ENCODE assay signal across 24 cellular contexts in the genomic region with DNA sequence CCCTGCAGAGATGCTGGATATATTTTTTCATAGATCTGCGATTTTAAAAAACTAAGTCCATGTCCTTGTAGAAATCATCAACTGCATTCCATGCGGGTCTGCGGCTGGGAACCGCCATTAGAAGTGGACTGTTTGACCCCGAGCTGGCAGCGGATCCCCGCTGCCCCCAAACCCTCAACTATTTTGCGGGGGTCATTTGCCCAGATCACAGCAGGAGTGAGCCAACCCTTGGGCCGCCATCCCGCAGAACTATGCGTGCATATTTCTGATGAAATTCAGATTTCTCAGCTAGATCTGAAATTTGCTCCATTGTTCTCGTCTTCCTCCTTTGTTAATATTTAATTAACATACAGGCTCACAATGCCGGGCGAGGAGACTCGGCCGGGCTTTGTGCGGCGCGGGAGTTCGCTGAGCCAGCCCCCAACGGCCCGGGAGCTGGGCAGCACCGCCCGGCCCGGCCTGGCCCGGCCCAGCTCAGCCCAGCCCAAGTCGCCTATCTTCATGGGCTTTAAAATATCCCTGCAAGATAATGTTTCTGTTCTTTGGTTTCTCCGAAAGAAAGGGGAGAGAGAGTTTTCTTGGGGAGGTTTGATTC. TPM values are rescaled to one million over a fixed set of nuclear protein-coding genes. Genes with fewer than 3 reads are reported as not detected.
DNase-seq lines count a peak whose midpoint lies in the region; ATAC-seq, FAIRE-seq and TF ChIP-seq lines count a peak whose summit lies in the region.
"Had no signal": no experiment of that assay in that cellular context is flagged by ENCODE, and none has a peak within 500 bp of the region (broad histone marks: within the 10 kb centered on the region; RNA-seq: fewer than 3 reads in every experiment).

No MANE protein-coding gene starts in this region.

- DNase-seq in activated CD8-positive, alpha-beta memory T cell treated with anti-CD3 and anti-CD28 coated beads, Interleukin-2, amount 10 ng/mL, durations not matched to agents 7 days and 5 days: no peak
- DNase-seq in activated CD8-positive, alpha-beta memory T cell treated with anti-CD3 and anti-CD28 coated beads, Interleukin-2, amount 50 U/mL, for 48 hours: no peak
- DNase-seq in astrocyte (ENCODE audit: low read depth) (no peak), naive B cell (no peak), DMS 273 (lab: John Stamatoyannopoulos, UW; ENCODE audit: unreplicated experiment) (no peak), left ventricle myocardium superior (no peak), NCI-H1930 (lab: John Stamatoyannopoulos, UW) (no peak)
- DNase-seq in stimulated activated naive B cell treated with anti-CD40 and anti-IgM and Interleukin-4, amounts not matched to agents 10 μg/mL and 1 μg/mL and 100 μg/mL, for 72 hours: no peak
- DNase-seq: activated B cell treated with CpG ODN at 0.5 μM for 24 hours; activated CD8-positive, alpha-beta T cell treated with anti-CD3 and anti-CD28 coated beads, Interleukin-2, amount 10 ng/mL, durations not matched to agents 7 days and 5 days; amygdala; effector memory CD4-positive, alpha-beta T cell; GOT3; NCI-H187 treated with DMSO at 0.1 percent for 48 hours; NCI-H510A; nephron progenitor cell; stimulated activated CD4-positive, alpha-beta T cell treated with anti-CD3 and anti-CD28 coated beads, Interleukin-15, amount 100 ng/mL, for 24 hours; stimulated activated naive CD4-positive, alpha-beta T cell had no signal

- no peak overlapping the region for H3K27ac ChIP-seq in astrocyte (ENCODE audit: low read depth, low read length)
- H3K27ac ChIP-seq: tibial artery had no signal

- CTCF ChIA-PET in activated CD8-positive, alpha-beta memory T cell treated with anti-CD3 and anti-CD28 coated beads, Interleukin-2, amount 10 ng/mL, durations not matched to agents 7 days and 5 days (lab: Charles Lee): no interaction called here

- no peaks in the 10 kb centered on the region for H3K79me2 ChIP-seq in astrocyte (ENCODE audit: insufficient read depth, low read length)

- no peaks in the 10 kb centered on the region for H3K9me3 Mint-ChIP-seq in activated CD8-positive, alpha-beta memory T cell treated with anti-CD3 and anti-CD28 coated beads, Interleukin-2, amount 10 ng/mL, durations not matched to agents 7 days and 5 days (ENCODE audit: low read depth)
- H3K9me3 Mint-ChIP-seq in astrocyte (ENCODE audit: unreplicated experiment) (peaks cover 4% of the 10 kb centered on the region), naive B cell (peaks cover 0 to 10% (median under 1%) of the 10 kb centered on the region in 7 donors)
- H3K9me3 Mint-ChIP-seq in stimulated activated naive B cell treated with anti-CD40 and anti-IgM and Interleukin-4, amounts not matched to agents 10 μg/mL and 1 μg/mL and 100 μg/mL, for 72 hours: peaks cover 0 to 3% of the 10 kb centered on the region in 2 donors
- H3K9me3 Mint-ChIP-seq: activated B cell treated with CpG ODN at 0.5 μM for 24 hours, nephron progenitor cell had no signal

- peaks cover 88% of the 10 kb centered on the region for H3K27me3 ChIP-seq in astrocyte (ENCODE audit: insufficient read depth, low read length)

- H3K4me3 Mint-ChIP-seq in activated CD8-positive, alpha-beta memory T cell treated with anti-CD3 and anti-CD28 coated beads, Interleukin-2, amount 10 ng/mL, durations not matched to agents 7 days and 5 days: no peak overlapping the region
- no peak overlapping the region for H3K4me3 Mint-ChIP-seq in astrocyte (ENCODE audit: unreplicated experiment)
- H3K4me3 Mint-ChIP-seq in naive B cell: peak overlapping the region in 7 of 8 donors; percentile 54 to 82 (median 75)
- H3K4me3 Mint-ChIP-seq in stimulated activated naive B cell treated with anti-CD40 and anti-IgM and Interleukin-4, amounts not matched to agents 10 μg/mL and 1 μg/mL and 100 μg/mL, for 72 hours: peak overlapping the region in 1 of 2 donors; percentile 30
- H3K4me3 Mint-ChIP-seq: nephron progenitor cell had no signal

- no peaks in the 10 kb centered on the region for H3K36me3 ChIP-seq in astrocyte (ENCODE audit: insufficient read depth, low read length)
- H3K36me3 ChIP-seq: tibial artery had no signal

- no peak overlapping the region for H3K4me3 ChIP-seq in astrocyte (ENCODE audit: insufficient read depth, low read depth, low read length)
- H3K4me3 ChIP-seq: K562, lung, tibial artery had no signal

- peaks cover 3% of the 10 kb centered on the region for H3K4me1 ChIP-seq in astrocyte (ENCODE audit: insufficient read depth, low read length)

- no peak overlapping the region for H3K4me2 ChIP-seq in astrocyte (ENCODE audit: low read length)

- no peak overlapping the region for H3K9ac ChIP-seq in astrocyte (ENCODE audit: low read length)

- peak overlapping the region; percentile 56 for H3K27ac Mint-ChIP-seq in activated CD8-positive, alpha-beta memory T cell treated with anti-CD3 and anti-CD28 coated beads, Interleukin-2, amount 10 ng/mL, durations not matched to agents 7 days and 5 days
- H3K27ac Mint-ChIP-seq in astrocyte (ENCODE audit: unreplicated experiment): peak overlapping the region; percentile 88
- H3K27ac Mint-ChIP-seq in naive B cell: peak overlapping the region in 2 of 6 donors; percentile 51 to 94
- H3K27ac Mint-ChIP-seq in stimulated activated naive B cell treated with anti-CD40 and anti-IgM and Interleukin-4, amounts not matched to agents 10 μg/mL and 1 μg/mL and 100 μg/mL, for 72 hours: peak overlapping the region; percentile 82
- H3K27ac Mint-ChIP-seq: activated B cell treated with CpG ODN at 0.5 μM for 24 hours, nephron progenitor cell had no signal

- no peak overlapping the region for H2AFZ ChIP-seq in astrocyte (ENCODE audit: low read depth, low read length)

- no peak for ATAC-seq in activated CD8-positive, alpha-beta memory T cell treated with anti-CD3 and anti-CD28 coated beads, Interleukin-2, amount 10 ng/mL, durations not matched to agents 7 days and 5 days
- ATAC-seq in naive B cell (ENCODE audit: low read depth in 2 of 2) (no peak), left ventricle myocardium superior (no peak)
- ATAC-seq in stimulated activated naive B cell treated with anti-CD40 and anti-IgM and Interleukin-4, amounts not matched to agents 10 μg/mL and 1 μg/mL and 100 μg/mL, for 72 hours (replicated peaks): no peak
- ATAC-seq: activated CD8-positive, alpha-beta T cell treated with anti-CD3 and anti-CD28 coated beads, Interleukin-2, amount 10 ng/mL, durations not matched to agents 7 days and 5 days; K562 had no signal

- H3K36me3 Mint-ChIP-seq in activated CD8-positive, alpha-beta memory T cell treated with anti-CD3 and anti-CD28 coated beads, Interleukin-2, amount 10 ng/mL, durations not matched to agents 7 days and 5 days: peaks cover 3% of the 10 kb centered on the region
- H3K36me3 Mint-ChIP-seq in astrocyte (ENCODE audit: low read depth, unreplicated experiment): peaks cover 3% of the 10 kb centered on the region
- peaks cover 0 to 8% of the 10 kb centered on the region in 2 donors for H3K36me3 Mint-ChIP-seq in naive B cell
- peaks cover 0 to 7% of the 10 kb centered on the region in 2 donors for H3K36me3 Mint-ChIP-seq in stimulated activated naive B cell treated with anti-CD40 and anti-IgM and Interleukin-4, amounts not matched to agents 10 μg/mL and 1 μg/mL and 100 μg/mL, for 72 hours

- TF ChIP-seq CTCF in astrocyte (IDR thresholded peaks at IDR 0.05; ENCODE audit: insufficient read depth, low read depth, low read length): no peak

- no peak for FAIRE-seq in astrocyte (lab: Jason Lieb, UNC)
- FAIRE-seq: K562 had no signal

- peaks cover 82% of the 10 kb centered on the region for H3K27me3 Mint-ChIP-seq in activated CD8-positive, alpha-beta memory T cell treated with anti-CD3 and anti-CD28 coated beads, Interleukin-2, amount 10 ng/mL, durations not matched to agents 7 days and 5 days
- peaks cover 73% of the 10 kb centered on the region for H3K27me3 Mint-ChIP-seq in astrocyte (ENCODE audit: low read depth, unreplicated experiment)
- H3K27me3 Mint-ChIP-seq in naive B cell: peaks cover 57 to 88% (median 83%) of the 10 kb centered on the region in 3 donors
- H3K27me3 Mint-ChIP-seq in stimulated activated naive B cell treated with anti-CD40 and anti-IgM and Interleukin-4, amounts not matched to agents 10 μg/mL and 1 μg/mL and 100 μg/mL, for 72 hours: peaks cover 75 to 84% of the 10 kb centered on the region in 2 donors

- H4K20me1 ChIP-seq in astrocyte (ENCODE audit: insufficient read depth, low read length): peaks cover 4% of the 10 kb centered on the region

- intact Hi-C loops in left ventricle myocardium superior (cut with micrococcal nuclease): no loop called here

- peaks cover 8% of the 10 kb centered on the region for H3K4me1 Mint-ChIP-seq in activated CD8-positive, alpha-beta memory T cell treated with anti-CD3 and anti-CD28 coated beads, Interleukin-2, amount 10 ng/mL, durations not matched to agents 7 days and 5 days
- H3K4me1 Mint-ChIP-seq in astrocyte (ENCODE audit: low read depth, unreplicated experiment): no peaks in the 10 kb centered on the region
- peaks cover 30 to 37% (median 35%) of the 10 kb centered on the region in 3 donors for H3K4me1 Mint-ChIP-seq in naive B cell
- H3K4me1 Mint-ChIP-seq in stimulated activated naive B cell treated with anti-CD40 and anti-IgM and Interleukin-4, amounts not matched to agents 10 μg/mL and 1 μg/mL and 100 μg/mL, for 72 hours: peaks cover 26 to 46% of the 10 kb centered on the region in 2 donors

- H3K9me3 ChIP-seq in astrocyte (ENCODE audit: insufficient read depth, low read depth, low read length): peaks cover 5% of the 10 kb centered on the region
- H3K9me3 ChIP-seq: tibial artery had no signal

RNA-seq across cellular contexts. Expression of a gene that starts 2.0 kb away (rescaled TPM):
- total RNA-seq in activated CD8-positive, alpha-beta memory T cell treated with anti-CD3 and anti-CD28 coated beads, Interleukin-2, amount 10 ng/mL, durations not matched to agents 7 days and 5 days: not detected
- total RNA-seq in astrocyte: not detected in 2 replicates
- not detected for polyA plus RNA-seq in naive B cell (ENCODE audit: low read depth in 6 of 6)
- total RNA-seq in left ventricle myocardium superior: not detected
- total RNA-seq: A673; activated B cell treated with CpG ODN at 0.5 μM for 24 hours; activated CD8-positive, alpha-beta T cell treated with anti-CD3 and anti-CD28 coated beads, Interleukin-2, amount 10 ng/mL, durations not matched to agents 7 days and 5 days; T-helper 1 cell treated with Interleukin-12 subunit alpha and Interleukin-12 subunit beta and Interleukin-4 antibody, amounts not matched to agents 30 ng/mL and 1 ng/mL, for 36 hours had no signal
- polyA plus RNA-seq: CD14-positive monocyte had no signal

Comparison
In these comparisons a context has a peak if more than half of its experiments do, and no peak if none do; other contexts are left out.
1. H3K4me3 Mint-ChIP-seq: peak in naive B cell (7 of 8); none in activated CD8-positive, alpha-beta memory T cell treated with anti-CD3 and anti-CD28 coated beads, Interleukin-2, amount 10 ng/mL, durations not matched to agents 7 days and 5 days (single experiment) and astrocyte (single experiment).